ENCODE assay signal across 21 cellular contexts in genomic region chr12:75315518-75315917, GRCh38. TPM values are rescaled to one million over a fixed set of nuclear protein-coding genes. Genes with fewer than 3 reads are reported as not detected.
DNase-seq lines count a peak whose midpoint lies in the region; ATAC-seq, FAIRE-seq and TF ChIP-seq lines count a peak whose summit lies in the region.
"Had no signal": no experiment of that assay in that cellular context is flagged by ENCODE, and none has a peak within 500 bp of the region (broad histone marks: within the 10 kb centered on the region; RNA-seq: fewer than 3 reads in every experiment).

No MANE protein-coding gene starts in this region.

- H3K4me3 Mint-ChIP-seq in activated T-helper 1 cell treated with anti-CD3 and anti-CD28 coated beads, Interleukin-12 subunit alpha, Interleukin-12 subunit beta, Interleukin-2, Interleukin-4 antibody, amounts not matched to agents 30 ng/mL and 10 ng/mL and 1 ng/mL, durations not matched to agents 14 hours and 24 hours and 36 hours = no peak overlapping the region

- H3K4me1 ChIP-seq in adipocyte (ENCODE audit: control insufficient read depth, insufficient read depth, low read length) = peaks cover 10% of the 10 kb centered on the region
- H3K4me1 ChIP-seq: heart left ventricle had no signal

- H3K9me3 Mint-ChIP-seq in activated T-helper 1 cell treated with anti-CD3 and anti-CD28 coated beads, Interleukin-12 subunit alpha, Interleukin-12 subunit beta, Interleukin-2, Interleukin-4 antibody, amounts not matched to agents 30 ng/mL and 10 ng/mL and 1 ng/mL, durations not matched to agents 14 hours and 24 hours and 36 hours = no peaks in the 10 kb centered on the region

- H3K36me3 Mint-ChIP-seq in activated T-helper 1 cell treated with anti-CD3 and anti-CD28 coated beads, Interleukin-12 subunit alpha, Interleukin-12 subunit beta, Interleukin-2, Interleukin-4 antibody, amounts not matched to agents 30 ng/mL and 10 ng/mL and 1 ng/mL, durations not matched to agents 14 hours and 24 hours and 36 hours (ENCODE audit: low read depth) = no peaks in the 10 kb centered on the region

- no peak for TF ChIP-seq CTCF in fibroblast of villous mesenchyme (IDR thresholded peaks at IDR 0.05; ENCODE audit: insufficient read depth, low read depth, low read length)

- no peak overlapping the region for H3K27ac Mint-ChIP-seq in activated T-helper 1 cell treated with anti-CD3 and anti-CD28 coated beads, Interleukin-12 subunit alpha, Interleukin-12 subunit beta, Interleukin-2, Interleukin-4 antibody, amounts not matched to agents 30 ng/mL and 10 ng/mL and 1 ng/mL, durations not matched to agents 14 hours and 24 hours and 36 hours

- no peak overlapping the region for H3K9ac ChIP-seq in adipocyte (ENCODE audit: low read length)

- DNase-seq in H54 (ENCODE audit: insufficient read length, low spot score) = no peak
- peak; percentile 61 for DNase-seq in adipocyte (ENCODE audit: low read depth)
- DNase-seq in fibroblast of villous mesenchyme (ENCODE audit: low read depth) = peak; percentile 12
- DNase-seq in urothelium cell line (ENCODE audit: low spot score) = peak; percentile 4
- no peak for DNase-seq in iPS-NIHi7 (ENCODE audit: extremely low spot score)
- DNase-seq in activated T-helper 1 cell treated with anti-CD3 and anti-CD28 coated beads, Interleukin-12 subunit alpha, Interleukin-12 subunit beta, Interleukin-2, Interleukin-4 antibody, amounts not matched to agents 30 ng/mL and 10 ng/mL and 1 ng/mL, durations not matched to agents 14 hours and 24 hours and 36 hours (ENCODE audit: low spot score) = no peak
- DNase-seq in NCI-H69 (lab: John Stamatoyannopoulos, UW) = no peak
- DNase-seq: activated naive CD4-positive, alpha-beta T cell treated with Interleukin-2 at 50 U/mL for 16 hours; central memory CD4-positive, alpha-beta T cell; GF-D8; heart left ventricle; left colon; MM.1S; NCI-H2029 treated with DMSO at 0.1 percent for 48 hours; NCI-H748 treated with DMSO at 0.1 percent for 48 hours; substantia nigra had no signal

- H3K4me3 ChIP-seq in adipocyte (ENCODE audit: low read length) (no peak overlapping the region), fibroblast of villous mesenchyme (ENCODE audit: low read depth, low read length) (no peak overlapping the region)
- H3K4me3 ChIP-seq: heart left ventricle had no signal

- H3K4me1 Mint-ChIP-seq in activated T-helper 1 cell treated with anti-CD3 and anti-CD28 coated beads, Interleukin-12 subunit alpha, Interleukin-12 subunit beta, Interleukin-2, Interleukin-4 antibody, amounts not matched to agents 30 ng/mL and 10 ng/mL and 1 ng/mL, durations not matched to agents 14 hours and 24 hours and 36 hours (ENCODE audit: low read depth) = no peaks in the 10 kb centered on the region

- no peak for TF ChIP-seq POLR2A in H54 (IDR thresholded peaks at IDR 0.05; ENCODE audit: low read depth, low read length)

- H3K27me3 Mint-ChIP-seq in activated T-helper 1 cell treated with anti-CD3 and anti-CD28 coated beads, Interleukin-12 subunit alpha, Interleukin-12 subunit beta, Interleukin-2, Interleukin-4 antibody, amounts not matched to agents 30 ng/mL and 10 ng/mL and 1 ng/mL, durations not matched to agents 14 hours and 24 hours and 36 hours (ENCODE audit: insufficient read depth) = peaks cover 7% of the 10 kb centered on the region

- FAIRE-seq in H54 (lab: Jason Lieb, UNC) (peak; percentile 94), urothelium cell line (lab: Jason Lieb, UNC) (no peak)

- H3K9me3 ChIP-seq in adipocyte (ENCODE audit: control insufficient read depth, low read length) = no peaks in the 10 kb centered on the region
- H3K9me3 ChIP-seq: heart left ventricle had no signal

- ATAC-seq in GM21576 (IDR thresholded peaks at IDR 0.05; ENCODE audit: unreplicated experiment) = no peak
- ATAC-seq: activated CD4-positive, CD25-positive, alpha-beta regulatory T cell treated with anti-CD3 and anti-CD28 coated beads, Interleukin-2, amount 50 U/mL, for 24 hours; heart left ventricle; left colon; Panc1 had no signal

- intact Hi-C loops in activated T-helper 1 cell treated with anti-CD3 and anti-CD28 coated beads, Interleukin-12 subunit alpha, Interleukin-12 subunit beta, Interleukin-2, Interleukin-4 antibody, amounts not matched to agents 30 ng/mL and 10 ng/mL and 1 ng/mL, durations not matched to agents 14 hours and 24 hours and 36 hours (cut with micrococcal nuclease) = no loop called here

- H3K27me3 ChIP-seq in adipocyte (replicated peaks; ENCODE audit: control insufficient read depth, insufficient read depth, low read length) = no peaks in the 10 kb centered on the region
- H3K27me3 ChIP-seq: heart left ventricle had no signal

- H3K36me3 ChIP-seq in adipocyte (ENCODE audit: control insufficient read depth, insufficient read depth, low read length, severe bottlenecking) = no peaks in the 10 kb centered on the region

RNA-seq across cellular contexts. Expression of gene CAPS2, which starts 14.6 kb away (rescaled TPM):
- total RNA-seq in fibroblast of villous mesenchyme = 7.8 and 10.0 TPM in 2 replicates
- total RNA-seq in activated T-helper 1 cell treated with anti-CD3 and anti-CD28 coated beads, Interleukin-12 subunit alpha, Interleukin-12 subunit beta, Interleukin-2, Interleukin-4 antibody, amounts not matched to agents 30 ng/mL and 10 ng/mL and 1 ng/mL, durations not matched to agents 14 hours and 24 hours and 36 hours = 1.1 and 1.2 TPM in 2 replicates

RNA-seq across cellular contexts. Expression of gene GLIPR1L1, which starts 19.0 kb away (rescaled TPM):
- not detected in 2 replicates for total RNA-seq in fibroblast of villous mesenchyme
- not detected in 2 replicates for total RNA-seq in activated T-helper 1 cell treated with anti-CD3 and anti-CD28 coated beads, Interleukin-12 subunit alpha, Interleukin-12 subunit beta, Interleukin-2, Interleukin-4 antibody, amounts not matched to agents 30 ng/mL and 10 ng/mL and 1 ng/mL, durations not matched to agents 14 hours and 24 hours and 36 hours
- total RNA-seq: heart left ventricle; left colon; pulmonary artery endothelial cell; T-helper 1 cell treated with Interleukin-12 subunit alpha and Interleukin-12 subunit beta and Interleukin-4 antibody, amounts not matched to agents 30 ng/mL and 1 ng/mL, for 36 hours had no signal

Comparison
In these comparisons a context has a peak if more than half of its experiments do, and no peak if none do; other contexts are left out.
1. DNase-seq: peak in adipocyte (single experiment), fibroblast of villous mesenchyme (single experiment) and urothelium cell line (single experiment); none in H54 (single experiment), iPS-NIHi7 (single experiment), activated T-helper 1 cell treated with anti-CD3 and anti-CD28 coated beads, Interleukin-12 subunit alpha, Interleukin-12 subunit beta, Interleukin-2, Interleukin-4 antibody, amounts not matched to agents 30 ng/mL and 10 ng/mL and 1 ng/mL, durations not matched to agents 14 hours and 24 hours and 36 hours (single experiment) and NCI-H69 (single experiment).